In genomic region chr16:30571444-30572322, GRCh38 we compare ENCODE assay signal across 1 cellular context.
TF ChIP-seq lines count a peak whose summit lies in the region.

TSS of gene ZNF688 (minus strand) at chr16:30571714. CDS start at chr16:30571629, 85 bp downstream.

TF ChIP-seq in HepG2, 621 proteins besides CTCF, POLR2A, EP300 and RAD21 (continued from another document and continues in another):
- TF ChIP-seq ZNF280B (CRISPR knock-in tag; IDR thresholded peaks at IDR 0.05; ENCODE audit: borderline replicate concordance), result peak; percentile 69; the same call in 1 of the 2 replicates
- no peak; the same call in 1 of the 2 replicates for TF ChIP-seq ZZZ3 (CRISPR knock-in tag; IDR thresholded peaks at IDR 0.05; ENCODE audit: borderline replicate concordance)
- peak; percentile 77; the same call in 1 of the 2 replicates for TF ChIP-seq IRX3 (CRISPR knock-in tag; IDR thresholded peaks at IDR 0.05; ENCODE audit: borderline replicate concordance, low read depth)
- no peak for TF ChIP-seq CEBPZ (IDR thresholded peaks at IDR 0.05; ENCODE audit: low read length)
- TF ChIP-seq NFE2L1 (CRISPR knock-in tag; IDR thresholded peaks at IDR 0.05; ENCODE audit: borderline replicate concordance), result no peak
- no peak for TF ChIP-seq KDM6A (CRISPR knock-in tag; IDR thresholded peaks at IDR 0.05; ENCODE audit: low read depth)
- no peak for TF ChIP-seq SMAD1 (CRISPR knock-in tag; IDR thresholded peaks at IDR 0.05; ENCODE audit: borderline replicate concordance, low read depth)
- peak; percentile 58; the same call in 1 of the 2 replicates for TF ChIP-seq ZNF441 (CRISPR knock-in tag; IDR thresholded peaks at IDR 0.05; ENCODE audit: borderline replicate concordance)
- TF ChIP-seq ZNF503 (CRISPR knock-in tag; IDR thresholded peaks at IDR 0.05), result no peak
- TF ChIP-seq ZNF124 (CRISPR knock-in tag; IDR thresholded peaks at IDR 0.05), result no peak
- peak; percentile 16; the same call in 1 of the 2 replicates for TF ChIP-seq IRF2 (CRISPR knock-in tag; IDR thresholded peaks at IDR 0.05)
- no peak for TF ChIP-seq STAT5B (CRISPR knock-in tag; IDR thresholded peaks at IDR 0.05)
- no peak for TF ChIP-seq ZBTB3 (CRISPR knock-in tag; IDR thresholded peaks at IDR 0.05; ENCODE audit: borderline replicate concordance, low read depth)
- peak; percentile 86 for TF ChIP-seq POLR2G (IDR thresholded peaks at IDR 0.05; ENCODE audit: low read depth, low read length)
- TF ChIP-seq ZNF720 (CRISPR knock-in tag; IDR thresholded peaks at IDR 0.05), result no peak
- peak; percentile 43; the same call in 1 of the 2 replicates for TF ChIP-seq ZNF879 (CRISPR knock-in tag; IDR thresholded peaks at IDR 0.05)
- no peak for TF ChIP-seq ZC3H4 (CRISPR knock-in tag; IDR thresholded peaks at IDR 0.05; ENCODE audit: borderline replicate concordance)
- TF ChIP-seq ZNF333 (CRISPR knock-in tag; IDR thresholded peaks at IDR 0.05; ENCODE audit: borderline replicate concordance), result no peak
- 0 out of 2 replicates have a peak, but pooled peaks have one; percentile 15 for TF ChIP-seq POLR2AphosphoS5 (IDR thresholded peaks at IDR 0.05; ENCODE audit: low read depth, low read length)
- TF ChIP-seq ZNF230 (CRISPR knock-in tag; IDR thresholded peaks at IDR 0.05), result peak; percentile 55
- TF ChIP-seq ZIK1 (CRISPR knock-in tag; IDR thresholded peaks at IDR 0.05; ENCODE audit: borderline replicate concordance, low read depth), result peak; percentile 31; the same call in 1 of the 2 replicates
- TF ChIP-seq ZNF367 (CRISPR knock-in tag; IDR thresholded peaks at IDR 0.05; ENCODE audit: borderline replicate concordance), result no peak
- peak; percentile 17 for TF ChIP-seq DBP (CRISPR knock-in tag; IDR thresholded peaks at IDR 0.05; ENCODE audit: not compliant biosample characterization)
- TF ChIP-seq ZFP90 (CRISPR knock-in tag; IDR thresholded peaks at IDR 0.05; ENCODE audit: borderline replicate concordance), result 0 out of 2 replicates have a peak, but pooled peaks have one; percentile 61
- no peak for TF ChIP-seq PHF5A (CRISPR knock-in tag; IDR thresholded peaks at IDR 0.05; ENCODE audit: low read depth, unreplicated experiment)
- no peak for TF ChIP-seq ZBTB34 (CRISPR knock-in tag; IDR thresholded peaks at IDR 0.05)
- TF ChIP-seq ZNF749 (CRISPR knock-in tag; IDR thresholded peaks at IDR 0.05; ENCODE audit: borderline replicate concordance), result no peak
- peak; percentile 84 for TF ChIP-seq PHF21A (CRISPR knock-in tag; IDR thresholded peaks at IDR 0.05)
- TF ChIP-seq HIVEP1 (CRISPR knock-in tag; IDR thresholded peaks at IDR 0.05), result no peak
- no peak; the same call in 1 of the 2 replicates for TF ChIP-seq ZMAT3 (CRISPR knock-in tag; conservative IDR thresholded peaks at IDR 0.05)
- TF ChIP-seq TERF1 (CRISPR knock-in tag; IDR thresholded peaks at IDR 0.05), result no peak
- TF ChIP-seq ZNF883 (CRISPR knock-in tag; IDR thresholded peaks at IDR 0.05; ENCODE audit: not compliant biosample characterization), result no peak
- no peak for TF ChIP-seq ZBTB4 (CRISPR knock-in tag; IDR thresholded peaks at IDR 0.05; ENCODE audit: borderline replicate concordance)
- peak; percentile 84 for TF ChIP-seq HDAC2 (CRISPR knock-in tag; IDR thresholded peaks at IDR 0.05)
- no peak for TF ChIP-seq PLSCR1 (CRISPR knock-in tag; IDR thresholded peaks at IDR 0.05; ENCODE audit: borderline replicate concordance)
- peak; percentile 57; the same call in 1 of the 2 replicates for TF ChIP-seq ZBTB25 (CRISPR knock-in tag; IDR thresholded peaks at IDR 0.05)
- peak; percentile 89 for TF ChIP-seq ZFX (CRISPR knock-in tag; IDR thresholded peaks at IDR 0.05; ENCODE audit: low read depth)
- no peak; the same call in 1 of the 2 replicates for TF ChIP-seq ZNF782 (CRISPR knock-in tag; IDR thresholded peaks at IDR 0.05; ENCODE audit: borderline replicate concordance)
- TF ChIP-seq NCOA2 (CRISPR knock-in tag; IDR thresholded peaks at IDR 0.05), result no peak
- 0 out of 2 replicates have a peak, but pooled peaks have one; percentile 4 for TF ChIP-seq IRF1 (CRISPR knock-in tag; IDR thresholded peaks at IDR 0.05; ENCODE audit: low read depth)
- no peak for TF ChIP-seq CBX1 (IDR thresholded peaks at IDR 0.05; ENCODE audit: low read depth)
- no peak for TF ChIP-seq ZNF256 (CRISPR knock-in tag; conservative IDR thresholded peaks at IDR 0.05)
- TF ChIP-seq SOX13 (IDR thresholded peaks at IDR 0.05), result no peak
- TF ChIP-seq SOX13 (CRISPR knock-in tag; conservative IDR thresholded peaks at IDR 0.05 in 1 of 2, IDR thresholded peaks at IDR 0.05 in 1 of 2), result no peak; a peak in 1 of 4 replicates
